In the genomic region with DNA sequence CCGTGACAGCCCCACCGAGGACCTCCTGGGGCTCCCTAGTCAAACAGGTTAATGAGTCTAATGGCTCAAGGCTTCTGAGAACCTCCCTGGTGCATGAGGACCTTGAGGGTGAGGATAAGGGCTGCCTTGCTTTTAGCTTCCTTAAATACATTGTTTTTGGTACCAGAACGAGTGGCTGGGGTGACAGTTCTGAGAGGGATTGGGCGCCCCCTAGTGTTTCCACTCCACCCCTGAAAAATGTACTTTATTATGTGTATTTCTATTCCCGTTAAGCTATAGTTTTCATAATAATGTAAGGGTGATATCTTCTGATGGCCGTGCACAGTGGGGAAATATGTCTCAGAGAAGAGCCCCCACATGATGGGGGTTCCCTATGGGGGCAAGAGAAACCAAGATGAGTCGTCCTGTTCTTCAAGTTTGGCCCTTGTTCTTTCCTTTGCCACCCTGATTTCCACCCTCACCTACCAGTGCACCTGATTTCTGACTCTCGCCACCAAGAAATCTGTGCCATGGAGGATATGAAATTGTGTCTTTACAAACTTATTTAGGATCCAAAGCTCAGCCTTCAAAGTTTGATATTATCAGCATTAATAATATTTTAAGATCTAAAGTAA, we compare ENCODE assay signal across 9 cellular contexts. TPM values are rescaled to one million over a fixed set of nuclear protein-coding genes. Genes with fewer than 3 reads are reported as not detected.
DNase-seq lines count a peak whose midpoint lies in the region; ATAC-seq and TF ChIP-seq lines count a peak whose summit lies in the region.
"Had no signal": no experiment of that assay in that cellular context is flagged by ENCODE, and none has a peak within 500 bp of the region (broad histone marks: within the 10 kb centered on the region; RNA-seq: fewer than 3 reads in every experiment).

No MANE protein-coding gene starts in this region.

- intact Hi-C loops in mammary epithelial cell (cut with micrococcal nuclease): loop anchor here (1.0 kb wide), 2 partner anchors 77 to 110 kb away; a partner anchor contains a TSS

- H2AFZ ChIP-seq in mammary epithelial cell (ENCODE audit: low read depth, low read length): no peak overlapping the region

- H3K9me3 ChIP-seq in WERI-Rb-1 (ENCODE audit: severe bottlenecking) (no peaks in the 10 kb centered on the region), mammary epithelial cell (replicated peaks; ENCODE audit: insufficient read depth, low read length) (no peaks in the 10 kb centered on the region)
- H3K9me3 ChIP-seq: BLaER1 treated with 17β-estradiol and CSF1 and Interleukin-3, amounts not matched to agents 10 nM and 100 nM had no signal

- H3K27me3 ChIP-seq in WERI-Rb-1 (ENCODE audit: insufficient read depth, low read depth, severe bottlenecking): no peaks in the 10 kb centered on the region
- no peaks in the 10 kb centered on the region for H3K27me3 ChIP-seq in mammary epithelial cell (ENCODE audit: insufficient read depth, low read length)
- H3K27me3 ChIP-seq: BLaER1 treated with 17β-estradiol and CSF1 and Interleukin-3, amounts not matched to agents 10 nM and 100 nM had no signal

- H3K79me2 ChIP-seq in mammary epithelial cell (ENCODE audit: insufficient read depth, low read length): peaks cover 81% of the 10 kb centered on the region

- DNase-seq in NCI-H1092 treated with DMSO at 0.1 percent for 48 hours (lab: John Stamatoyannopoulos, UW) (peak; percentile 36), NCI-H1092 (lab: John Stamatoyannopoulos, UW) (no peak), NCI-H2196 treated with DMSO at 0.1 percent for 48 hours (lab: John Stamatoyannopoulos, UW; ENCODE audit: unreplicated experiment) (peak; percentile 40), WERI-Rb-1 (peak; percentile 58), mammary epithelial cell (peak; percentile 37), left kidney (ENCODE audit: low read depth, low spot score) (peak; percentile 67)
- peak; percentile 52 to 67 for DNase-seq in stimulated activated CD4-positive, alpha-beta T cell treated with anti-CD3 and anti-CD28 coated beads, Interleukin-4, amount 100 ng/mL, for 4 hours

- no TSS peak for BruUV-seq in mammary epithelial cell (replicated peaks; lab: Mats Ljungman, UMichigan)

- H4K20me1 ChIP-seq in mammary epithelial cell (ENCODE audit: insufficient read depth, low read length): no peaks in the 10 kb centered on the region

- no peak for ATAC-seq in GM18909 (IDR thresholded peaks at IDR 0.05; ENCODE audit: poor library complexity, unreplicated experiment)

- H3K27ac ChIP-seq in WERI-Rb-1: no peak overlapping the region
- no peak overlapping the region for H3K27ac ChIP-seq in mammary epithelial cell (ENCODE audit: insufficient read depth, low read depth, low read length)
- H3K27ac ChIP-seq: BLaER1 treated with 17β-estradiol and CSF1 and Interleukin-3, amounts not matched to agents 10 nM and 100 nM had no signal

- WGBS in mammary epithelial cell (ENCODE audit: low coverage, missing lambda C conversion rate): 41% methylated on average over 8 of the region's 8 CpGs

- H3K4me3 ChIP-seq in WERI-Rb-1 (ENCODE audit: low read depth, low read length): no peak overlapping the region
- H3K4me3 ChIP-seq in mammary epithelial cell (replicated peaks in 1 of 3; ENCODE audit: insufficient read depth in 1 of 3, low read depth in 2 of 3, low read length in 3 of 3): no peak overlapping the region
- H3K4me3 ChIP-seq: BLaER1 treated with 17β-estradiol and CSF1 and Interleukin-3, amounts not matched to agents 10 nM and 100 nM had no signal

- H3K36me3 ChIP-seq in WERI-Rb-1 (no peaks in the 10 kb centered on the region), mammary epithelial cell (ENCODE audit: insufficient read depth, low read length) (peaks cover 19% of the 10 kb centered on the region)

- H3K9ac ChIP-seq in mammary epithelial cell (ENCODE audit: insufficient read depth, low read length): no peak overlapping the region
- H3K9ac ChIP-seq: BLaER1 treated with 17β-estradiol and CSF1 and Interleukin-3, amounts not matched to agents 10 nM and 100 nM had no signal

- CTCF ChIA-PET in mammary epithelial cell (lab: Charles Lee; ENCODE audit: low non-redundant PET): interaction anchor here (0.5 to 1.3 kb wide), 10 partner anchors 8 to 111 kb away, joined by 3 to 31 read pairs (median 5); a partner anchor contains a TSS

- peaks cover 25% of the 10 kb centered on the region for H3K4me1 ChIP-seq in mammary epithelial cell (ENCODE audit: insufficient read depth, low read length)
- H3K4me1 ChIP-seq: BLaER1 treated with 17β-estradiol and CSF1 and Interleukin-3, amounts not matched to agents 10 nM and 100 nM had no signal

- TF ChIP-seq CTCF in WERI-Rb-1 (IDR thresholded peaks at IDR 0.05; ENCODE audit: low read depth, low read length) (peak; percentile 62), mammary epithelial cell (conservative IDR thresholded peaks at IDR 0.05 in 1 of 2, IDR thresholded peaks at IDR 0.05 in 1 of 2; ENCODE audit: extremely low read depth in 1 of 2, insufficient read depth in 1 of 2, low read depth in 1 of 2, low read length in 2 of 2) (peak; percentile 60 to 80)

- dilution Hi-C loops in mammary epithelial cell (cut with HindIII; ENCODE audit: low sequenced_read_pairs): no loop called here

- no peak overlapping the region for H3K4me2 ChIP-seq in mammary epithelial cell (ENCODE audit: insufficient read depth, low read depth, low read length)
- H3K4me2 ChIP-seq: BLaER1 treated with 17β-estradiol and CSF1 and Interleukin-3, amounts not matched to agents 10 nM and 100 nM had no signal

- in situ Hi-C loops in mammary epithelial cell (cut with MboI; ENCODE audit: low sequenced_read_pairs in 2 of 2): no loop called here

RNA-seq across cellular contexts. Expression of a gene that starts 14.5 kb away (rescaled TPM):
- total RNA-seq in mammary epithelial cell: not detected
- not detected for polyA plus RNA-seq in mammary epithelial cell
- polyA minus RNA-seq in mammary epithelial cell: not detected
